ENCODE assay signal across 8 cellular contexts in genomic region chr2:151638188-151638933, GRCh38.
DNase-seq lines count a peak whose midpoint lies in the region; ATAC-seq and TF ChIP-seq lines count a peak whose summit lies in the region.

No MANE protein-coding gene starts in this region.

- peaks cover 0 to 9% (median 4%) of the 10 kb centered on the region in 4 donors for H3K4me1 ChIP-seq in transverse colon

- no peak for TF ChIP-seq EP300 in transverse colon (IDR thresholded peaks at IDR 0.05; ENCODE audit: low read depth)

- intact Hi-C loops in transverse colon (cut with DNase I; ENCODE audit: low total_unique reads), result no loop called here

- no peaks in the 10 kb centered on the region for H3K27me3 ChIP-seq in transverse colon
- no peaks in the 10 kb centered on the region for H3K27me3 ChIP-seq in WERI-Rb-1 (ENCODE audit: insufficient read depth, low read depth, severe bottlenecking)

- H3K9me3 ChIP-seq in transverse colon (peaks cover 0 to 5% of the 10 kb centered on the region in 2 donors), WERI-Rb-1 (ENCODE audit: severe bottlenecking) (no peaks in the 10 kb centered on the region)

- no peak for TF ChIP-seq POLR2A in transverse colon (IDR thresholded peaks at IDR 0.05)

- ATAC-seq in HG03097 (IDR thresholded peaks at IDR 0.05; ENCODE audit: low FRiP score, unreplicated experiment), result peak; percentile 64

- H3K36me3 ChIP-seq in transverse colon (no peaks in the 10 kb centered on the region), WERI-Rb-1 (no peaks in the 10 kb centered on the region)

- 34 to 52% methylated on average over 3 to 4 of the region's 4 CpGs for WGBS in transverse colon (ENCODE audit: low coverage in 1 of 2), 2 donors

- no peak for TF ChIP-seq CTCF in fibroblast of the aortic adventitia (IDR thresholded peaks at IDR 0.05; ENCODE audit: insufficient read depth, low read length)
- no peak for TF ChIP-seq CTCF in transverse colon (IDR thresholded peaks at IDR 0.05)
- TF ChIP-seq CTCF in WERI-Rb-1 (IDR thresholded peaks at IDR 0.05; ENCODE audit: low read depth, low read length), result no peak

- H3K4me3 ChIP-seq in fibroblast of the aortic adventitia (ENCODE audit: low read depth, low read length) (peak overlapping the region; percentile 5), transverse colon (no peak overlapping the region), WERI-Rb-1 (ENCODE audit: low read depth, low read length) (no peak overlapping the region)

- H3K27ac ChIP-seq in transverse colon, result peak overlapping the region in 1 of 4 donors; percentile 13
- H3K27ac ChIP-seq in WERI-Rb-1, result no peak overlapping the region

- in situ Hi-C loops in transverse colon (cut with MboI; ENCODE audit: low pct_ligation_motif_present in 1 of 4, low pct_unique_long_range_greater_than_20kb in 1 of 4, low sequenced_read_pairs in 3 of 4), result no loop called here

- peak; percentile 55 for DNase-seq in NCI-H748 (lab: John Stamatoyannopoulos, UW; ENCODE audit: unreplicated experiment)
- no peak for DNase-seq in NCI-H748 treated with DMSO at 0.1 percent for 48 hours (lab: John Stamatoyannopoulos, UW)
- DNase-seq in UCSD-AML1 (lab: John Stamatoyannopoulos, UW; ENCODE audit: unreplicated experiment), result peak; percentile 47
- peak; percentile 11 for DNase-seq in fibroblast of the aortic adventitia (ENCODE audit: low read depth)
- DNase-seq in transverse colon, result peak; percentile 13
- DNase-seq in WERI-Rb-1, result no peak
- DNase-seq in NCI-H1092 (lab: John Stamatoyannopoulos, UW), result no peak

Comparison
In these comparisons a context has a peak if more than half of its experiments do, and no peak if none do; other contexts are left out.
1. DNase-seq: peak in NCI-H748 (single experiment), UCSD-AML1 (single experiment), fibroblast of the aortic adventitia (single experiment) and transverse colon (single experiment); none in NCI-H748 treated with DMSO at 0.1 percent for 48 hours (single experiment), WERI-Rb-1 (single experiment) and NCI-H1092 (single experiment).